ENCODE assay signal across 20 cellular contexts in the genomic region with DNA sequence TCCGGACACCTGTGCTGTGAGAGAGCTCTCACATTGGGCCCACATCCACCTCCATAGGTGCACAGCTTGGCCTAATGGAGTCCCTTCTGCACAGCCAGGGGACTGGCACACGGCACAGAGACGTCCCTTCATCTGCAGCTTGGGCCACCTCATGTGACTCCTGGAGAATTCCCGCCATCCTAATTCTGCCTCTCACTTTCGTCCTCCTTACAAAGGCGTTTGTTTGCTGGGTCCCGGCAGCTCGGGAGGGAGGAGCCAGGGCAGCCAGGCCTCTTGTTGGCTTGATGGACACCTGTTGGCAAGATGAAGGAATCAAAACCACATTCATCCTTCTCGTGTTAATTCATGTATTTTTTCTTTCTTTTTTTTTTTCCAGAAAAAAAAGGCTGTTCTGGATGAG. TPM values are rescaled to one million over a fixed set of nuclear protein-coding genes. Genes with fewer than 3 reads are reported as not detected.
DNase-seq lines count a peak whose midpoint lies in the region; ATAC-seq, FAIRE-seq and TF ChIP-seq lines count a peak whose summit lies in the region.
"Had no signal": no experiment of that assay in that cellular context is flagged by ENCODE, and none has a peak within 500 bp of the region (broad histone marks: within the 10 kb centered on the region; RNA-seq: fewer than 3 reads in every experiment).

No MANE protein-coding gene starts in this region.

- H4K5ac ChIP-seq in H1 (ENCODE audit: insufficient read length, low read depth, low read length) (no peak overlapping the region), mesendoderm (ENCODE audit: low read length) (no peak overlapping the region)

- H3K27ac ChIP-seq in GM23338 (ENCODE audit: low read depth), result no peak overlapping the region
- no peak overlapping the region for H3K27ac ChIP-seq in H1 (ENCODE audit: low read depth, low read length)
- no peak overlapping the region for H3K27ac ChIP-seq in mesendoderm (ENCODE audit: low read depth, low read length)
- H3K27ac ChIP-seq in adrenal gland, result no peak overlapping the region
- H3K27ac ChIP-seq in upper lobe of right lung, result no peak overlapping the region
- no peak overlapping the region for H3K27ac ChIP-seq in effector memory CD4-positive, alpha-beta T cell (ENCODE audit: insufficient read depth, low read length, poor library complexity, severe bottlenecking)
- H3K27ac ChIP-seq: Peyer's patch, SJSA1 had no signal

- no peaks in the 10 kb centered on the region for H3K23me2 ChIP-seq in H1 (ENCODE audit: low read depth, low read length)

- peak; percentile 80 for FAIRE-seq in H1 (lab: Jason Lieb, UNC)
- FAIRE-seq: GM12878 had no signal

- H2BK5ac ChIP-seq in H1 (ENCODE audit: low read depth, low read length), result no peak overlapping the region
- no peak overlapping the region for H2BK5ac ChIP-seq in mesendoderm (ENCODE audit: low read length)

- H3K4me1 Mint-ChIP-seq in GM23338, result no peaks in the 10 kb centered on the region
- H3K4me1 Mint-ChIP-seq in activated naive CD4-positive, alpha-beta T cell treated with anti-CD3 and anti-CD28 coated beads, Interleukin-2, amount 10 ng/mL, durations not matched to agents 7 days and 5 days, result no peaks in the 10 kb centered on the region

- peaks cover 7% of the 10 kb centered on the region for H3K27me3 Mint-ChIP-seq in GM23338 (ENCODE audit: insufficient read depth, low read depth, poor library complexity)
- H3K27me3 Mint-ChIP-seq in activated naive CD4-positive, alpha-beta T cell treated with anti-CD3 and anti-CD28 coated beads, Interleukin-2, amount 10 ng/mL, durations not matched to agents 7 days and 5 days, result no peaks in the 10 kb centered on the region

- H3K18ac ChIP-seq in H1 (ENCODE audit: extremely low read depth, low read length) (no peak overlapping the region), mesendoderm (ENCODE audit: low read length) (no peak overlapping the region)

- no peak overlapping the region for H4K91ac ChIP-seq in H1 (replicated peaks; ENCODE audit: insufficient read length, low read length)

- no peaks in the 10 kb centered on the region for H3K9me3 Mint-ChIP-seq in GM23338
- no peaks in the 10 kb centered on the region for H3K9me3 Mint-ChIP-seq in activated naive CD4-positive, alpha-beta T cell treated with anti-CD3 and anti-CD28 coated beads, Interleukin-2, amount 10 ng/mL, durations not matched to agents 7 days and 5 days

- H4K20me1 ChIP-seq in GM23338 (replicated peaks; ENCODE audit: insufficient read depth), result no peaks in the 10 kb centered on the region
- H4K20me1 ChIP-seq in H1 (replicated peaks in 1 of 2; ENCODE audit: control insufficient read depth in 1 of 2, insufficient read depth in 2 of 2, low read length in 2 of 2), result no peaks in the 10 kb centered on the region

- H3K79me2 ChIP-seq in GM23338 (replicated peaks; ENCODE audit: insufficient read depth), result no peaks in the 10 kb centered on the region
- no peaks in the 10 kb centered on the region for H3K79me2 ChIP-seq in H1 (ENCODE audit: control insufficient read depth in 1 of 2, insufficient read depth in 2 of 2, low read length in 2 of 2)
- no peaks in the 10 kb centered on the region for H3K79me2 ChIP-seq in mesendoderm (ENCODE audit: control insufficient read depth, insufficient read depth, low read length)

- no peaks in the 10 kb centered on the region for H3K27me3 ChIP-seq in GM23338 (ENCODE audit: insufficient read depth)
- no peaks in the 10 kb centered on the region for H3K27me3 ChIP-seq in H1 (replicated peaks in 1 of 4; ENCODE audit: control insufficient read depth in 3 of 4, extremely low read depth in 1 of 4, insufficient read depth in 3 of 4, low read length in 3 of 4)
- H3K27me3 ChIP-seq in mesendoderm (ENCODE audit: insufficient read depth, low read length, poor library complexity), result no peaks in the 10 kb centered on the region
- no peaks in the 10 kb centered on the region for H3K27me3 ChIP-seq in adrenal gland
- H3K27me3 ChIP-seq in upper lobe of right lung, result no peaks in the 10 kb centered on the region
- no peaks in the 10 kb centered on the region for H3K27me3 ChIP-seq in effector memory CD4-positive, alpha-beta T cell (replicated peaks; ENCODE audit: control insufficient read depth, insufficient read depth, low read length, poor library complexity, severe bottlenecking)
- H3K27me3 ChIP-seq: Peyer's patch, SJSA1 had no signal

- H3K9me3 ChIP-seq in H1 (ENCODE audit: insufficient read depth in 2 of 2, low read depth in 1 of 2, low read length in 1 of 2) (no peaks in the 10 kb centered on the region), adrenal gland (replicated peaks in 1 of 3) (no peaks in the 10 kb centered on the region), upper lobe of right lung (no peaks in the 10 kb centered on the region)
- no peaks in the 10 kb centered on the region for H3K9me3 ChIP-seq in effector memory CD4-positive, alpha-beta T cell (ENCODE audit: control insufficient read depth, low read length)
- H3K9me3 ChIP-seq: Caco-2, HAP-1, Peyer's patch, SJSA1 had no signal

- H2AFZ ChIP-seq in GM23338 (no peak overlapping the region), H1 (ENCODE audit: low read length) (no peak overlapping the region; the same call in 1 of the 2 replicates)

- peak in 1 of 2 experiments; percentile 25; a peak in 1 of 4 replicates for TF ChIP-seq RAD21 in H1 (IDR thresholded peaks at IDR 0.05 in 1 of 2, conservative IDR thresholded peaks at IDR 0.05 in 1 of 2; ENCODE audit: low read depth in 2 of 2, low read length in 2 of 2)

- H2AK5ac ChIP-seq in H1 (ENCODE audit: low read depth, low read length) (no peak overlapping the region), mesendoderm (ENCODE audit: low read length) (no peak overlapping the region)

- no peak overlapping the region for H4K8ac ChIP-seq in H1 (ENCODE audit: extremely low read depth, insufficient read depth, low read length)
- no peak overlapping the region for H4K8ac ChIP-seq in mesendoderm (ENCODE audit: low read depth, low read length)

- H3K27ac Mint-ChIP-seq in GM23338, result no peak overlapping the region
- H3K27ac Mint-ChIP-seq in activated naive CD4-positive, alpha-beta T cell treated with anti-CD3 and anti-CD28 coated beads, Interleukin-2, amount 10 ng/mL, durations not matched to agents 7 days and 5 days, result no peak overlapping the region

- H3K4me1 ChIP-seq in GM23338 (ENCODE audit: insufficient read depth), result no peaks in the 10 kb centered on the region
- H3K4me1 ChIP-seq in H1 (replicated peaks in 1 of 4; ENCODE audit: control insufficient read depth in 3 of 4, insufficient read depth in 4 of 4, low read length in 3 of 4), result peaks cover 0 to 3% (median 1%) of the 10 kb centered on the region in 4 experiments; a peak in 2 of 7 replicates
- H3K4me1 ChIP-seq in mesendoderm (ENCODE audit: control insufficient read depth, low read depth, low read length), result no peaks in the 10 kb centered on the region
- H3K4me1 ChIP-seq in adrenal gland (replicated peaks in 1 of 2), result peaks cover 0 to under 1% of the 10 kb centered on the region in 2 donors
- peaks cover 3% of the 10 kb centered on the region for H3K4me1 ChIP-seq in upper lobe of right lung
- no peaks in the 10 kb centered on the region for H3K4me1 ChIP-seq in effector memory CD4-positive, alpha-beta T cell (ENCODE audit: control insufficient read depth, insufficient read depth, low read length, poor library complexity, severe bottlenecking)
- H3K4me1 ChIP-seq: Caco-2, HAP-1, Peyer's patch, SJSA1 had no signal

- TF ChIP-seq EP300 in H1 (IDR thresholded peaks at IDR 0.05; ENCODE audit: borderline replicate concordance in 1 of 2, low read depth in 2 of 2, low read length in 2 of 2), result no peak

- H3K79me1 ChIP-seq in H1 (ENCODE audit: low read depth, low read length) (no peaks in the 10 kb centered on the region), mesendoderm (ENCODE audit: low read length) (no peaks in the 10 kb centered on the region)

- POLR2A ChIA-PET in H1 (lab: Charles Lee; ENCODE audit: partially characterized antibody), result interaction anchor here (1.4 kb wide), 1 partner anchor 21 kb away, joined by 3 read pairs; no protein-coding TSS in a partner anchor

- H3K56ac ChIP-seq in H1 (replicated peaks; ENCODE audit: insufficient read length, low read depth, low read length) (no peak overlapping the region), mesendoderm (ENCODE audit: low read length) (no peak overlapping the region)

- H3K4ac ChIP-seq in H1 (replicated peaks; ENCODE audit: insufficient read length, low read depth, low read length), result no peak overlapping the region
- H3K4ac ChIP-seq in mesendoderm (ENCODE audit: low read depth, low read length), result no peak overlapping the region

- DNase-seq in GM23338 (ENCODE audit: low spot score) (peak; percentile 84), H1 (ENCODE audit: low read depth in 1 of 2, low spot score in 2 of 2) (peak in 1 of 2 experiments; percentile 45), mesendoderm (peak; percentile 59), adrenal gland (no peak), upper lobe of right lung (no peak)
- DNase-seq in activated naive CD4-positive, alpha-beta T cell treated with anti-CD3 and anti-CD28 coated beads, Interleukin-2, amount 10 ng/mL, durations not matched to agents 7 days and 5 days, result no peak
- no peak for DNase-seq in effector memory CD4-positive, alpha-beta T cell
- DNase-seq: ACHN, Caco-2, MM.1S, NCI-H1092, NCI-H1436 treated with DMSO at 0.1 percent for 48 hours, NCI-H2029, NCI-H2171, NCI-H446, NCI-H69, Peyer's patch had no signal

- H2BK20ac ChIP-seq in H1 (ENCODE audit: low read length), result no peak overlapping the region

- H2BK120ac ChIP-seq in H1 (replicated peaks; ENCODE audit: low read depth, low read length) (no peak overlapping the region), mesendoderm (ENCODE audit: low read depth, low read length) (no peak overlapping the region)

- CTCF ChIA-PET in H1 (lab: Charles Lee; ENCODE audit: partially characterized antibody), result interaction anchor here (0.6 to 1.4 kb wide), 7 partner anchors 9 to 92 kb away, joined by 3 to 5 read pairs (median 4); no protein-coding TSS in a partner anchor
- CTCF ChIA-PET in activated naive CD4-positive, alpha-beta T cell treated with anti-CD3 and anti-CD28 coated beads, Interleukin-2, amount 10 ng/mL, durations not matched to agents 7 days and 5 days (lab: Charles Lee), result interaction anchor here (0.5 kb wide), 1 partner anchor 21 kb away, joined by 3 read pairs; no protein-coding TSS in a partner anchor

- H3K4me3 ChIP-seq in GM23338 (no peak overlapping the region), H1 (ENCODE audit: extremely low read depth in 1 of 4, insufficient read depth in 2 of 4, low read depth in 3 of 4, low read length in 4 of 4) (no peak overlapping the region), mesendoderm (ENCODE audit: low read length) (no peak overlapping the region), adrenal gland (no peak overlapping the region), upper lobe of right lung (no peak overlapping the region)
- H3K4me3 ChIP-seq in effector memory CD4-positive, alpha-beta T cell (ENCODE audit: insufficient read depth, low read depth, low read length, poor library complexity, severe bottlenecking), result no peak overlapping the region
- H3K4me3 ChIP-seq: GM12878, HAP-1, Peyer's patch, SJSA1 had no signal

- H3K23ac ChIP-seq in H1 (ENCODE audit: insufficient read length) (no peak overlapping the region), mesendoderm (ENCODE audit: low read length) (no peak overlapping the region)

- intact Hi-C loops in adrenal gland (cut with DNase I), result no loop called here
- intact Hi-C loops in upper lobe of right lung (cut with DNase I), result no loop called here

- WGBS in H1 (ENCODE audit: extremely low coverage in 1 of 2, insufficient coverage in 1 of 2, insufficient read length in 1 of 2, insufficient replicate concordance in 2 of 2, low coverage in 1 of 2, low lambda C conversion rate in 2 of 2, missing lambda C conversion rate in 1 of 2), 2 experiments, result 73% methylated on average over 9 of the region's 9 CpGs; no CpG with 5 or more reads in 1 of the 2 experiments
- no CpG with 5 or more reads among the region's 9 CpGs for whole genome bisulfite sequencing in mesendoderm (ENCODE audit: extremely low coverage, insufficient coverage, low lambda C conversion rate)
- 81 to 93% (median 87%) methylated on average over 8 to 9 of the region's 9 CpGs for WGBS in adrenal gland, 4 donors

- TF ChIP-seq POLR2A in H1 (IDR thresholded peaks at IDR 0.05; ENCODE audit: control extremely low read depth in 1 of 2, low read depth in 2 of 2, low read length in 2 of 2) (no peak), adrenal gland (IDR thresholded peaks at IDR 0.05) (no peak)

- H3K36me3 Mint-ChIP-seq in GM23338 (ENCODE audit: low read depth), result no peaks in the 10 kb centered on the region; the same call in 2 of the 3 replicates
- peaks cover 8% of the 10 kb centered on the region for H3K36me3 Mint-ChIP-seq in activated naive CD4-positive, alpha-beta T cell treated with anti-CD3 and anti-CD28 coated beads, Interleukin-2, amount 10 ng/mL, durations not matched to agents 7 days and 5 days

- H3K36me3 ChIP-seq in GM23338 (ENCODE audit: insufficient read depth), result no peaks in the 10 kb centered on the region
- peaks cover 0 to 2% (median 0%) of the 10 kb centered on the region in 4 experiments; a peak in 1 of 8 replicates for H3K36me3 ChIP-seq in H1 (ENCODE audit: control insufficient read depth in 2 of 4, insufficient read depth in 4 of 4, low read length in 3 of 4)
- H3K36me3 ChIP-seq in mesendoderm (ENCODE audit: control insufficient read depth, insufficient read depth, low read length), result no peaks in the 10 kb centered on the region
- peaks cover 0 to 30% of the 10 kb centered on the region in 2 donors for H3K36me3 ChIP-seq in adrenal gland (replicated peaks in 1 of 2)
- peaks cover 50% of the 10 kb centered on the region for H3K36me3 ChIP-seq in upper lobe of right lung
- H3K36me3 ChIP-seq in effector memory CD4-positive, alpha-beta T cell (ENCODE audit: control insufficient read depth, insufficient read depth, low read length), result no peaks in the 10 kb centered on the region

- no peak overlapping the region for H2BK12ac ChIP-seq in H1 (ENCODE audit: low read depth, low read length)

- H3K9ac ChIP-seq in H1 (replicated peaks in 1 of 4; ENCODE audit: extremely low read depth in 1 of 4, low read depth in 3 of 4, low read length in 3 of 4) (no peak overlapping the region), mesendoderm (ENCODE audit: low read length) (no peak overlapping the region)

- no peak overlapping the region for H3K14ac ChIP-seq in H1 (ENCODE audit: insufficient read length)

- no peaks in the 10 kb centered on the region for H3K9me2 ChIP-seq in GM23338 (ENCODE audit: insufficient read depth)

- no peak overlapping the region for H3K4me2 ChIP-seq in GM23338
- H3K4me2 ChIP-seq in H1 (ENCODE audit: insufficient read depth in 1 of 2, low read depth in 2 of 2, low read length in 2 of 2), result no peak overlapping the region
- no peak overlapping the region for H3K4me2 ChIP-seq in mesendoderm (ENCODE audit: low read length)

- H2BK15ac ChIP-seq in H1 (ENCODE audit: low read length) (no peak overlapping the region), mesendoderm (replicated peaks; ENCODE audit: low read depth) (no peak overlapping the region)

- no peak overlapping the region for H3K4me3 Mint-ChIP-seq in GM23338
- no peak overlapping the region for H3K4me3 Mint-ChIP-seq in activated naive CD4-positive, alpha-beta T cell treated with anti-CD3 and anti-CD28 coated beads, Interleukin-2, amount 10 ng/mL, durations not matched to agents 7 days and 5 days

- ATAC-seq in GM23338 (peak; percentile 81), upper lobe of right lung (no peak)
- ATAC-seq: GM12878 had no signal

- H3F3A ChIP-seq in GM23338 (replicated peaks; ENCODE audit: low read depth), result 0 out of 2 replicates have a peak, but pooled peaks cover 7% of the 10 kb centered on the region

- TF ChIP-seq CTCF in GM23338 (conservative IDR thresholded peaks at IDR 0.05; ENCODE audit: low read depth in 2 of 2) (peak in 1 of 2 experiments; percentile 43; a peak in 3 of 4 replicates), H1 (IDR thresholded peaks at IDR 0.05; ENCODE audit: control extremely low read depth in 1 of 3, insufficient read depth in 1 of 3, low read depth in 1 of 3, low read length in 3 of 3) (no peak), adrenal gland (IDR thresholded peaks at IDR 0.05) (no peak), upper lobe of right lung (IDR thresholded peaks at IDR 0.05) (no peak)

RNA-seq across cellular contexts. Expression of gene TTYH3, which starts 30.7 kb away (rescaled TPM):
- total RNA-seq in GM23338 (2014; rRNA removed; shearing (Covaris generic)), result 113 and 126 TPM in 2 replicates
- 59.6 and 62.3 TPM in 2 replicates for polyA plus RNA-seq in GM23338 (2016; fragmentation: Nextera tagmentation; extraction: Ambion mirVana)
- 169 and 172 TPM in 2 replicates for total RNA-seq in H1 (2021; fragmentation: NEBNext Ultra II Directional; extraction: Animal tissue kit (Norgen Biotek cat#: 25700))
- 66.2 and 122 TPM in 2 replicates for polyA plus RNA-seq in H1 (2011; rRNA removed)
- 46.4 TPM for polyA plus RNA-seq in H1 (2011; cell fraction: cytosol; rRNA removed)
- polyA plus RNA-seq in H1 (2011; cell fraction: nucleus; rRNA removed), result 147 TPM
- 68.1 to 127 TPM (median 115 TPM) in 4 replicates for polyA plus RNA-seq in H1 (2012, experiment 1 of 2)
- polyA plus RNA-seq in H1 (2012, experiment 2 of 2), result 102 TPM
- 175 TPM for polyA plus RNA-seq in H1 (2013, experiment 1 of 2)
- polyA plus RNA-seq in H1 (2013, experiment 2 of 2), result 184 TPM
- 41.7 and 42.6 TPM in 2 replicates for polyA minus RNA-seq in H1 (2011; rRNA and poly(A)+ RNA removed)
- 87.8 TPM for polyA minus RNA-seq in H1 (2011; cell fraction: cytosol; rRNA and poly(A)+ RNA removed)
- polyA minus RNA-seq in H1 (2011; cell fraction: nucleus; rRNA and poly(A)+ RNA removed), result 79.3 TPM
- 98.9 TPM for polyA plus RNA-seq in mesendoderm (2013, experiment 1 of 2)
- 97.0 TPM for polyA plus RNA-seq in mesendoderm (2013, experiment 2 of 2)
- 10 to 100 TPM; 34.8 to 86.3 (median 60.3) TPM for total RNA-seq in adrenal gland
- polyA plus RNA-seq in adrenal gland, result 10 to 100 TPM in 2 of 3 donors, 1 to 10 TPM in 1; 5.4 to 38.4 (median 21.3) TPM
- 48.8 TPM for total RNA-seq in upper lobe of right lung

RNA-seq across cellular contexts. Expression of gene IQCE, which starts 42.3 kb away (rescaled TPM):
- total RNA-seq in GM23338 (2014; rRNA removed; shearing (Covaris generic)), result 5.0 and 6.5 TPM in 2 replicates
- polyA plus RNA-seq in GM23338 (2016; fragmentation: Nextera tagmentation; extraction: Ambion mirVana) (5.9 and 7.7 TPM in 2 replicates), H1 (2011; rRNA removed) (2.2 and 3.1 TPM in 2 replicates), adrenal gland (10 to 100 TPM in 1 of 3 donors, 1 to 10 TPM in 2; 6.2 to 16.7 (median 7.9) TPM)
- total RNA-seq in H1 (2021; fragmentation: NEBNext Ultra II Directional; extraction: Animal tissue kit (Norgen Biotek cat#: 25700)), result 4.9 and 5.7 TPM in 2 replicates
- 3.1 TPM for polyA plus RNA-seq in H1 (2011; cell fraction: cytosol; rRNA removed)
- 7.4 TPM for polyA plus RNA-seq in H1 (2011; cell fraction: nucleus; rRNA removed)
- 3.0 to 4.0 TPM (median 3.7 TPM) in 4 replicates for polyA plus RNA-seq in H1 (2012, experiment 1 of 2)
- polyA plus RNA-seq in H1 (2012, experiment 2 of 2), result 2.0 TPM
- 2.6 TPM for polyA plus RNA-seq in H1 (2013, experiment 1 of 2)
- polyA plus RNA-seq in H1 (2013, experiment 2 of 2), result 2.5 TPM
- polyA minus RNA-seq in H1 (2011; rRNA and poly(A)+ RNA removed), result 2.8 and 3.1 TPM in 2 replicates
- polyA minus RNA-seq in H1 (2011; cell fraction: cytosol; rRNA and poly(A)+ RNA removed), result 2.8 TPM
- 6.4 TPM for polyA minus RNA-seq in H1 (2011; cell fraction: nucleus; rRNA and poly(A)+ RNA removed)
- 3.1 TPM for polyA plus RNA-seq in mesendoderm (2013, experiment 1 of 2)
- 2.8 TPM for polyA plus RNA-seq in mesendoderm (2013, experiment 2 of 2)
- total RNA-seq in adrenal gland (10 to 100 TPM; 12.3 to 33.2 (median 14.7) TPM), upper lobe of right lung (22.2 TPM)

RNA-seq across cellular contexts. Expression of gene BRAT1, which starts 45.7 kb away (rescaled TPM):
- 65.6 and 76.8 TPM in 2 replicates for total RNA-seq in GM23338 (2014; rRNA removed; shearing (Covaris generic))
- polyA plus RNA-seq in GM23338 (2016; fragmentation: Nextera tagmentation; extraction: Ambion mirVana), result 29.8 and 32.5 TPM in 2 replicates
- total RNA-seq in H1 (2021; fragmentation: NEBNext Ultra II Directional; extraction: Animal tissue kit (Norgen Biotek cat#: 25700)), result 42.3 and 45.2 TPM in 2 replicates
- 36.8 and 60.5 TPM in 2 replicates for polyA plus RNA-seq in H1 (2011; rRNA removed)
- 40.8 TPM for polyA plus RNA-seq in H1 (2011; cell fraction: cytosol; rRNA removed)
- 163 TPM for polyA plus RNA-seq in H1 (2011; cell fraction: nucleus; rRNA removed)
- polyA plus RNA-seq in H1 (2012, experiment 1 of 2), result 30.5 to 38.9 TPM (median 37.6 TPM) in 4 replicates
- 34.5 TPM for polyA plus RNA-seq in H1 (2012, experiment 2 of 2)
- 25.6 TPM for polyA plus RNA-seq in H1 (2013, experiment 1 of 2)
- 21.6 TPM for polyA plus RNA-seq in H1 (2013, experiment 2 of 2)
- polyA minus RNA-seq in H1 (2011; rRNA and poly(A)+ RNA removed), result 10.4 and 12.6 TPM in 2 replicates
- polyA minus RNA-seq in H1 (2011; cell fraction: cytosol; rRNA and poly(A)+ RNA removed), result 21.5 TPM
- 25.1 TPM for polyA minus RNA-seq in H1 (2011; cell fraction: nucleus; rRNA and poly(A)+ RNA removed)
- polyA plus RNA-seq in mesendoderm (2013, experiment 1 of 2), result 18.2 TPM
- polyA plus RNA-seq in mesendoderm (2013, experiment 2 of 2), result 18.3 TPM
- 10 to 100 TPM; 45.1 to 88.6 (median 72.4) TPM for total RNA-seq in adrenal gland
- 100 to 1,000 TPM in 2 of 3 donors, 1 to 10 TPM in 1; 3.7 to 120 (median 101) TPM for polyA plus RNA-seq in adrenal gland
- total RNA-seq in upper lobe of right lung, result 24.1 TPM

Comparison
In these comparisons a context has a peak if more than half of its experiments do, and no peak if none do; other contexts are left out.
1. DNase-seq: peak in GM23338 (single experiment) and mesendoderm (single experiment); none in adrenal gland (0 of 7), activated naive CD4-positive, alpha-beta T cell treated with anti-CD3 and anti-CD28 coated beads, Interleukin-2, amount 10 ng/mL, durations not matched to agents 7 days and 5 days (single experiment), upper lobe of right lung (single experiment) and effector memory CD4-positive, alpha-beta T cell (0 of 3).